38 cellular contexts compared by ENCODE assay signal in the genomic region with DNA sequence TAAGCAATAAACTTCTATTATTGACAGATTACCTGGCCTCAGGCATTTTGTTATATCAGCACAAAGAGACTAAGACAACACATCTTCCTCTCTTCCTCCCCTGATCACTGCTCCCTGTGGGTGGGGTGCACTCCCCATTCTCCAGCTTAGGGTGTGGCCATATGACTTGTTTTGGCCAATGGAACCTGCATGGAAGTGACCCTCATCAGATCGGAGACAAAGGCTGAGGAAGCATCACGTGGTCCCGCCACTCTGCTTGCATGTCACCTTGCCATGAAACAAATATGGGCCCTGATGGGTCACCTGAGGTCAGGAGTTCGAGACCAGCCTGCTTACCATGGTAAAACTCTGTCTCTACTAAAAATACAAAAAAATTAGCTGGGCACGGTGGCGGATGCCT. TPM values are rescaled to one million over a fixed set of nuclear protein-coding genes. Genes with fewer than 3 reads are reported as not detected.
"Had no signal": no experiment of that assay in that cellular context is flagged by ENCODE, and none has a peak within 500 bp of the region (broad histone marks: within the 10 kb centered on the region; RNA-seq: fewer than 3 reads in every experiment).

No MANE protein-coding gene starts in this region.

- H3K4me3 ChIP-seq: MG63 had no signal

- DNase-seq: Karpas-422, Kasumi-1, MG63, MM.1S, MV-4-11, NCI-H1048, NCI-H1092, NCI-H1092 treated with DMSO at 0.1 percent for 48 hours, NCI-H1105, NCI-H1105 treated with DMSO at 0.1 percent for 48 hours, NCI-H1417, NCI-H1417 treated with DMSO at 0.1 percent for 48 hours, NCI-H1436, NCI-H1436 treated with DMSO at 0.1 percent for 48 hours, NCI-H146, NCI-H1694, NCI-H1694 treated with DMSO at 0.1 percent for 48 hours, NCI-H187, NCI-H187 treated with DMSO at 0.1 percent for 48 hours, NCI-H1930, NCI-H2029, NCI-H2029 treated with DMSO at 0.1 percent for 48 hours, NCI-H2081, NCI-H2081 treated with DMSO at 0.1 percent for 48 hours, NCI-H2107, NCI-H2171, NCI-H2171 treated with DMSO at 0.1 percent for 48 hours, NCI-H2227 treated with DMSO at 0.1 percent for 48 hours, NCI-H226, NCI-H345, NCI-H446, NCI-H446 treated with DMSO at 0.1 percent for 48 hours, NCI-H510A, NCI-H510A treated with DMSO at 0.1 percent for 48 hours had no signal

- H3K9me3 ChIP-seq: MG63 had no signal

- H3K36me3 ChIP-seq: MG63 had no signal

RNA-seq across cellular contexts. Expression of a gene that starts 13.7 kb away (rescaled TPM):
- total RNA-seq: LHCN-M2, M059J, MCF 10A, NCI-H460 had no signal
